17 cellular contexts compared by ENCODE assay signal in genomic region chr4:96093057-96093456, GRCh38.
"Had no signal": no experiment of that assay in that cellular context is flagged by ENCODE, and none has a peak within 500 bp of the region (broad histone marks: within the 10 kb centered on the region; RNA-seq: fewer than 3 reads in every experiment).

No MANE protein-coding gene starts in this region.

- H3K9me3 ChIP-seq: ascending aorta, gastroesophageal sphincter, suprapubic skin had no signal

- H3K9me3 Mint-ChIP-seq: activated naive CD4-positive, alpha-beta T cell treated with anti-CD3 and anti-CD28 coated beads for 36 hours; activated T-helper 2 cell treated with anti-CD3 and anti-CD28 coated beads, Interferon-gamma antibody, Interleukin-2, Interleukin-4, amounts not matched to agents 10 μg/mL and 5 μg/mL and 100 μg/mL, durations not matched to agents 14 hours and 24 hours and 36 hours had no signal

- H3K36me3 Mint-ChIP-seq: naive thymus-derived CD8-positive, alpha-beta T cell; type B pancreatic cell had no signal

- ATAC-seq: activated CD4-positive, CD25-positive, alpha-beta regulatory T cell treated with anti-CD3 and anti-CD28 coated beads, Interleukin-2, amount 50 U/mL, for 24 hours; gastroesophageal sphincter; heart right ventricle; left lung; naive thymus-derived CD8-positive, alpha-beta T cell; right cardiac atrium; stimulated activated naive CD8-positive, alpha-beta T cell treated with anti-CD3 and anti-CD28 coated beads, Interleukin-15, Interleukin-2, amounts not matched to agents 100 U/mL and 50 U/mL, for 24 hours had no signal

- H3K36me3 ChIP-seq: ascending aorta, gastroesophageal sphincter, heart right ventricle, left lung, suprapubic skin had no signal

- H3K27me3 Mint-ChIP-seq: naive thymus-derived CD8-positive, alpha-beta T cell; type B pancreatic cell had no signal

- H3K4me1 Mint-ChIP-seq: naive thymus-derived CD8-positive, alpha-beta T cell had no signal

- H3K4me3 Mint-ChIP-seq: activated naive CD4-positive, alpha-beta T cell treated with anti-CD3 and anti-CD28 coated beads for 36 hours; naive thymus-derived CD8-positive, alpha-beta T cell; type B pancreatic cell had no signal

- DNase-seq: activated CD4-positive, alpha-beta T cell treated with anti-CD3 and anti-CD28 coated beads, Interleukin-2, amount 50 U/mL, for 4 hours; activated naive CD4-positive, alpha-beta T cell treated with anti-CD3 and anti-CD28 coated beads for 36 hours; activated T-cell treated with anti-CD3 and anti-CD28 coated beads, Interleukin-2, amount 50 U/mL, for 1 hour; dorsolateral prefrontal cortex; erythroblast; heart right ventricle; left lung; naive thymus-derived CD8-positive, alpha-beta T cell; right cardiac atrium; small intestine; stimulated activated naive CD8-positive, alpha-beta T cell treated with anti-CD3 and anti-CD28 coated beads, Interleukin-15, Interleukin-2, amounts not matched to agents 100 U/mL and 50 U/mL, for 24 hours had no signal

- H3K4me1 ChIP-seq: ascending aorta, gastroesophageal sphincter, heart right ventricle, left lung, suprapubic skin had no signal

- H3K27ac ChIP-seq: ascending aorta, dorsolateral prefrontal cortex, gastroesophageal sphincter, heart right ventricle, left lung, suprapubic skin had no signal

- H3K27ac Mint-ChIP-seq: activated naive CD4-positive, alpha-beta T cell treated with anti-CD3 and anti-CD28 coated beads for 36 hours; activated T-helper 2 cell treated with anti-CD3 and anti-CD28 coated beads, Interferon-gamma antibody, Interleukin-2, Interleukin-4, amounts not matched to agents 10 μg/mL and 5 μg/mL and 100 μg/mL, durations not matched to agents 14 hours and 24 hours and 36 hours; naive thymus-derived CD8-positive, alpha-beta T cell; type B pancreatic cell had no signal

- H3K27me3 ChIP-seq: ascending aorta, dorsolateral prefrontal cortex, gastroesophageal sphincter, heart right ventricle, left lung, suprapubic skin had no signal

- H3K4me3 ChIP-seq: ascending aorta, dorsolateral prefrontal cortex, gastroesophageal sphincter, heart right ventricle, left lung, suprapubic skin had no signal
